14 cellular contexts compared by ENCODE assay signal in the genomic region with DNA sequence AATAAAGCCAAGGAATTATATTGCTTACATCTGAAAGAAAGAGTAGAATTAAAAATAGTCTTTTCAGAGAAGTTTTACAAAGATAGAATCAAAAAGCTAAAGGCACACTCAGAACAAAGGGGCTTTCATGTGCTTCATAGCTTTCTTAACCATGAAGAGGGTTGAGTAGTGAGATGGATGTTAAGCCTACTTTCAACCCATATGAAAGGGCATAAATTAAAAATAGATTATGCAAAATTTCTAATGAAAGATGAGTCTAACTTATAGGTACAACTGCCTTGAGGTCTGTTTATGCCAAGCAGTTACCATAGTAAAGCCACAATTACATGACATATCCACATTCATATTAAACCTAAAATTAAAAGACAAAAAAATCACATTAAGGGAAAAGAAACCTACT.
DNase-seq lines count a peak whose midpoint lies in the region; ATAC-seq and TF ChIP-seq lines count a peak whose summit lies in the region.
"Had no signal": no experiment of that assay in that cellular context is flagged by ENCODE, and none has a peak within 500 bp of the region (broad histone marks: within the 10 kb centered on the region; RNA-seq: fewer than 3 reads in every experiment).

No MANE protein-coding gene starts in this region.

- no peaks in the 10 kb centered on the region for H3K9me3 ChIP-seq in testis
- H3K9me3 ChIP-seq: colonic mucosa, ovary had no signal

- TF ChIP-seq POLR2A in testis (IDR thresholded peaks at IDR 0.05): no peak

- DNase-seq in testis (no peak), NCI-H2029 treated with DMSO at 0.1 percent for 48 hours (lab: John Stamatoyannopoulos, UW) (no peak), cerebellar cortex (ENCODE audit: low spot score) (no peak), CD1c-positive myeloid dendritic cell (ENCODE audit: extremely low spot score) (no peak)
- DNase-seq: colonic mucosa; mesendoderm; NCI-H1092 treated with DMSO at 0.1 percent for 48 hours; NCI-H524; ovary; stimulated activated naive CD4-positive, alpha-beta T cell had no signal

- H3K4me1 ChIP-seq in testis: no peaks in the 10 kb centered on the region
- H3K4me1 ChIP-seq: colonic mucosa had no signal

- H3K4me3 ChIP-seq in testis: no peak overlapping the region
- H3K4me3 ChIP-seq: colonic mucosa, ovary had no signal

- H3K27me3 ChIP-seq in testis: no peaks in the 10 kb centered on the region
- H3K27me3 ChIP-seq: colonic mucosa, ovary had no signal

- peak; percentile 86 for ATAC-seq in GM18873 (IDR thresholded peaks at IDR 0.05; ENCODE audit: low FRiP score, unreplicated experiment)
- ATAC-seq in GM21526 (IDR thresholded peaks at IDR 0.05; ENCODE audit: low FRiP score, unreplicated experiment): peak; percentile 87
- ATAC-seq in HG02981 (IDR thresholded peaks at IDR 0.05; ENCODE audit: unreplicated experiment): peak; percentile 86
- peak; percentile 71 for ATAC-seq in HG03558 (IDR thresholded peaks at IDR 0.05; ENCODE audit: extremely low read depth, unreplicated experiment)

- TF ChIP-seq CTCF in testis (IDR thresholded peaks at IDR 0.05): no peak

- intact Hi-C loops in testis (cut with DNase I; ENCODE audit: low total_unique reads): no loop called here

- H3K27ac ChIP-seq in testis: no peak overlapping the region
- H3K27ac ChIP-seq: colonic mucosa, ovary had no signal

- H3K36me3 ChIP-seq in testis (ENCODE audit: low read depth, missing control alignments): no peaks in the 10 kb centered on the region
- H3K36me3 ChIP-seq: colonic mucosa, ovary had no signal
